19 cellular contexts compared by ENCODE assay signal in genomic region chr12:6526201-6526600, GRCh38. TPM values are rescaled to one million over a fixed set of nuclear protein-coding genes. Genes with fewer than 3 reads are reported as not detected.
DNase-seq lines count a peak whose midpoint lies in the region; ATAC-seq, FAIRE-seq and TF ChIP-seq lines count a peak whose summit lies in the region.
"Had no signal": no experiment of that assay in that cellular context is flagged by ENCODE, and none has a peak within 500 bp of the region (broad histone marks: within the 10 kb centered on the region; RNA-seq: fewer than 3 reads in every experiment).

No MANE protein-coding gene starts in this region.

- intact Hi-C loops in Caco-2 (cut with micrococcal nuclease; ENCODE audit: unreplicated experiment) (no loop called here), K562 (cut with micrococcal nuclease) (no loop called here), sigmoid colon (cut with DNase I) (no loop called here)

- TF ChIP-seq EP300 in K562 (IDR thresholded peaks at IDR 0.05; ENCODE audit: low read length) (no peak), sigmoid colon (IDR thresholded peaks at IDR 0.05) (no peak)

- peak overlapping the region; percentile 11 for H3K27ac Mint-ChIP-seq in activated CD4-positive, alpha-beta T cell treated with anti-CD3 and anti-CD28 coated beads, Interleukin-2, amount 10 ng/mL, durations not matched to agents 7 days and 5 days
- H3K27ac Mint-ChIP-seq in Caco-2 (ENCODE audit: unreplicated experiment): peak overlapping the region; percentile 89
- H3K27ac Mint-ChIP-seq in mesothelial cell of epicardium: peak overlapping the region; percentile 62
- H3K27ac Mint-ChIP-seq: B cell had no signal

- H3K9me1 ChIP-seq in K562 (ENCODE audit: control insufficient read depth, insufficient read depth, low read length): no peaks in the 10 kb centered on the region

- in situ Hi-C loops in K562 (cut with MboI): no loop called here

- no peak overlapping the region for H3K4me3 ChIP-seq in Caco-2 (ENCODE audit: low read depth, low read length)
- H3K4me3 ChIP-seq in K562: no peak overlapping the region
- H3K4me3 ChIP-seq in sigmoid colon: no peak overlapping the region

- H3K4me2 ChIP-seq in K562 (ENCODE audit: insufficient read depth, low read length): no peak overlapping the region

- H3K36me3 ChIP-seq in Caco-2 (ENCODE audit: control insufficient read depth, insufficient read depth, low read length) (peaks cover 25% of the 10 kb centered on the region), K562 (ENCODE audit: control insufficient read depth, insufficient read depth, low read length) (peaks cover 100% of the 10 kb centered on the region), sigmoid colon (peaks cover 26 to 98% (median 75%) of the 10 kb centered on the region in 4 donors)

- H3K4me1 ChIP-seq in Caco-2 (peaks cover 32% of the 10 kb centered on the region), K562 (replicated peaks in 1 of 2; ENCODE audit: control insufficient read depth in 2 of 2, insufficient read depth in 2 of 2, low read length in 2 of 2) (no peaks in the 10 kb centered on the region), sigmoid colon (no peaks in the 10 kb centered on the region)

- ATAC-seq in K562 (no peak), GM21381 (IDR thresholded peaks at IDR 0.05; ENCODE audit: unreplicated experiment) (no peak)

- H4K20me1 ChIP-seq in K562 (replicated peaks; ENCODE audit: control insufficient read depth, insufficient read depth, low read length): no peaks in the 10 kb centered on the region

- H3K9ac ChIP-seq in K562 (ENCODE audit: insufficient read depth in 1 of 2, low read depth in 2 of 2, low read length in 2 of 2): no peak overlapping the region; a peak in 1 of 4 replicates

- POLR2A ChIA-PET in activated CD4-positive, alpha-beta T cell treated with anti-CD3 and anti-CD28 coated beads, Interleukin-2, amount 10 ng/mL, durations not matched to agents 7 days and 5 days (lab: Charles Lee): interaction anchor here (0.5 to 1.0 kb wide), 2 partner anchors 8 to 22 kb away, joined by 3 to 4 read pairs; partner anchors contain the start of gene GAPDH
- POLR2A ChIA-PET in Caco-2 (lab: Charles Lee) (interaction anchor here (1.6 kb wide), 1 partner anchor 8 kb away, joined by 20 read pairs; the partner anchor contains the start of gene GAPDH), K562 (lab: Yijun Ruan, JAX) (interaction anchor here (0.6 to 0.7 kb wide), 3 partner anchors 20 to 102 kb away, joined by 3 read pairs; no protein-coding TSS in a partner anchor)

- H3K27ac ChIP-seq in K562 (ENCODE audit: extremely low read depth, low read depth, low read length) (no peak overlapping the region), sigmoid colon (no peak overlapping the region)

- TF ChIP-seq CTCF in Caco-2 (IDR thresholded peaks at IDR 0.05; ENCODE audit: insufficient read depth in 1 of 2, low read depth in 1 of 2, low read length in 1 of 2, severe bottlenecking in 1 of 2, unreplicated experiment in 1 of 2): no peak
- no peak for TF ChIP-seq CTCF in K562 (IDR thresholded peaks at IDR 0.05 in 2 of 3, conservative IDR thresholded peaks at IDR 0.05 in 1 of 3; ENCODE audit: insufficient read depth in 2 of 3, low read depth in 1 of 3, low read length in 3 of 3)
- no peak for TF ChIP-seq CTCF in mesothelial cell of epicardium (IDR thresholded peaks at IDR 0.05; ENCODE audit: unreplicated experiment)
- TF ChIP-seq CTCF in sigmoid colon (IDR thresholded peaks at IDR 0.05): no peak

- H3K9me3 Mint-ChIP-seq in activated CD4-positive, alpha-beta T cell treated with anti-CD3 and anti-CD28 coated beads, Interleukin-2, amount 10 ng/mL, durations not matched to agents 7 days and 5 days: no peaks in the 10 kb centered on the region
- H3K9me3 Mint-ChIP-seq in Caco-2 (ENCODE audit: unreplicated experiment): no peaks in the 10 kb centered on the region
- H3K9me3 Mint-ChIP-seq in mesothelial cell of epicardium: no peaks in the 10 kb centered on the region

- H3K4me1 Mint-ChIP-seq in activated CD4-positive, alpha-beta T cell treated with anti-CD3 and anti-CD28 coated beads, Interleukin-2, amount 10 ng/mL, durations not matched to agents 7 days and 5 days: peaks cover 2% of the 10 kb centered on the region
- H3K4me1 Mint-ChIP-seq in Caco-2 (ENCODE audit: low read depth, unreplicated experiment): peaks cover 36% of the 10 kb centered on the region
- H3K4me1 Mint-ChIP-seq in mesothelial cell of epicardium: peaks cover 48% of the 10 kb centered on the region
- H3K4me1 Mint-ChIP-seq: B cell had no signal

- TF ChIP-seq RAD21 in K562 (CRISPR knock-in tag; conservative IDR thresholded peaks at IDR 0.05 in 1 of 2, IDR thresholded peaks at IDR 0.05 in 1 of 2): no peak

- no peak overlapping the region for H2AFZ ChIP-seq in K562 (ENCODE audit: low read depth, low read length)

- no peak for DNase-seq in activated CD4-positive, alpha-beta T cell treated with anti-CD3 and anti-CD28 coated beads, Interleukin-2, amount 10 ng/mL, durations not matched to agents 7 days and 5 days
- DNase-seq in activated CD4-positive, alpha-beta T cell treated with anti-CD3 and anti-CD28 coated beads for 48 hours: no peak
- DNase-seq in Caco-2: no peak
- DNase-seq in K562 (ENCODE audit: extremely low read depth in 1 of 4, low spot score in 3 of 4): no peak
- no peak for DNase-seq in mesothelial cell of epicardium (ENCODE audit: low spot score in 2 of 2, unreplicated experiment in 2 of 2)
- no peak for DNase-seq in sigmoid colon
- DNase-seq in activated effector memory CD4-positive, alpha-beta T cell treated with anti-CD3 and anti-CD28 coated beads, Interleukin-2, amount 50 U/mL, for 16 hours: no peak
- DNase-seq: 8988T; COR-L47; HCEC 1CT; NCI-H1105; NCI-H1694; NCI-H2081 treated with DMSO at 0.1 percent for 48 hours; NCI-H748 treated with DMSO at 0.1 percent for 48 hours; NK-92 treated with Interleukin-12 subunit alpha and Interleukin-12 subunit beta, amount 100 ng/mL, for 24 hours; Right ventricle myocardium superior had no signal

- BruUV-seq in Caco-2 (replicated peaks; lab: Mats Ljungman, UMichigan) (TSS peak; percentile 19), K562 (replicated peaks; lab: Mats Ljungman, UMichigan) (TSS peak; percentile 19)

- H3K4me3 Mint-ChIP-seq in activated CD4-positive, alpha-beta T cell treated with anti-CD3 and anti-CD28 coated beads, Interleukin-2, amount 10 ng/mL, durations not matched to agents 7 days and 5 days: no peak overlapping the region
- H3K4me3 Mint-ChIP-seq in Caco-2 (ENCODE audit: unreplicated experiment) (no peak overlapping the region), mesothelial cell of epicardium (no peak overlapping the region)
- H3K4me3 Mint-ChIP-seq: B cell had no signal

- H3K9me3 ChIP-seq in Caco-2 (no peaks in the 10 kb centered on the region), K562 (replicated peaks; ENCODE audit: control insufficient read depth, insufficient read depth, low read depth, low read length) (no peaks in the 10 kb centered on the region), sigmoid colon (no peaks in the 10 kb centered on the region)

- no peaks in the 10 kb centered on the region for H3K27me3 ChIP-seq in Caco-2 (replicated peaks; ENCODE audit: control insufficient read depth, insufficient read depth, low read length)
- no peaks in the 10 kb centered on the region for H3K27me3 ChIP-seq in K562 (ENCODE audit: control insufficient read depth in 2 of 2, insufficient read depth in 2 of 2, low read length in 2 of 2)
- no peaks in the 10 kb centered on the region for H3K27me3 ChIP-seq in sigmoid colon

- H3K27me3 Mint-ChIP-seq in activated CD4-positive, alpha-beta T cell treated with anti-CD3 and anti-CD28 coated beads, Interleukin-2, amount 10 ng/mL, durations not matched to agents 7 days and 5 days: no peaks in the 10 kb centered on the region
- H3K27me3 Mint-ChIP-seq in Caco-2 (ENCODE audit: insufficient read depth, unreplicated experiment): no peaks in the 10 kb centered on the region
- no peaks in the 10 kb centered on the region for H3K27me3 Mint-ChIP-seq in mesothelial cell of epicardium (ENCODE audit: low read depth)
- H3K27me3 Mint-ChIP-seq: B cell had no signal

- CTCF ChIA-PET in activated CD4-positive, alpha-beta T cell treated with anti-CD3 and anti-CD28 coated beads, Interleukin-2, amount 10 ng/mL, durations not matched to agents 7 days and 5 days (lab: Charles Lee): interaction anchor here (1.1 to 2.0 kb wide), 2 partner anchors 12 to 28 kb away, joined by 3 to 5 read pairs; no protein-coding TSS in a partner anchor
- CTCF ChIA-PET in Caco-2 (lab: Charles Lee): interaction anchor here (1.1 to 1.8 kb wide), 2 partner anchors 11 to 38 kb away, joined by 5 to 6 read pairs; no protein-coding TSS in a partner anchor
- CTCF ChIA-PET in K562 (lab: Yijun Ruan, JAX; ENCODE audit: low intra/inter-chr PET ratio): no interaction called here

- peaks cover 90% of the 10 kb centered on the region for H3K36me3 Mint-ChIP-seq in activated CD4-positive, alpha-beta T cell treated with anti-CD3 and anti-CD28 coated beads, Interleukin-2, amount 10 ng/mL, durations not matched to agents 7 days and 5 days (ENCODE audit: low read depth)
- H3K36me3 Mint-ChIP-seq in Caco-2 (ENCODE audit: insufficient read depth, unreplicated experiment) (peaks cover 100% of the 10 kb centered on the region), mesothelial cell of epicardium (peaks cover 56% of the 10 kb centered on the region)

- H3K79me2 ChIP-seq in K562 (ENCODE audit: control insufficient read depth, insufficient read depth, low read length): no peaks in the 10 kb centered on the region

- no peak for TF ChIP-seq POLR2A in K562 (conservative IDR thresholded peaks at IDR 0.05)
- no peak for TF ChIP-seq POLR2A in sigmoid colon (IDR thresholded peaks at IDR 0.05)

- FAIRE-seq in K562 (lab: Jason Lieb, UNC): no peak
- FAIRE-seq: G401.6 had no signal

- WGBS in K562 (ENCODE audit: insufficient coverage, low coverage, missing lambda C conversion rate): 94% methylated on average over 3 of the region's 7 CpGs
- 96% methylated on average over 7 of the region's 7 CpGs for WGBS in sigmoid colon, 2 donors

RNA-seq across cellular contexts. Expression of gene GAPDH, which starts 8.1 kb away (rescaled TPM):
- 1,000 to 10,000 TPM; 4,459 to 4,958 TPM for total RNA-seq in activated CD4-positive, alpha-beta T cell treated with anti-CD3 and anti-CD28 coated beads, Interleukin-2, amount 10 ng/mL, durations not matched to agents 7 days and 5 days
- total RNA-seq in Caco-2 (2022) (4,975 and 5,337 TPM in 2 replicates), K562 (2014; rRNA removed) (3,419 and 4,659 TPM in 2 replicates), K562 (2014; rRNA removed; fragmentation: Illumina TruSeq; extraction: Trizol) (1,716 and 2,206 TPM in 2 replicates), K562 (2015; rRNA removed; fragmentation: Illumina TruSeq; extraction: Trizol) (2,578 and 2,581 TPM in 2 replicates), K562 (2021) (2,702 and 2,817 TPM in 2 replicates), mesothelial cell of epicardium (2,078 to 2,104 TPM (median 2,089 TPM) in 3 replicates), sigmoid colon (1,000 to 10,000 TPM; 1,653 to 2,501 (median 2,098) TPM)
- total RNA-seq in K562 (2011; cell fraction: chromatin; rRNA removed; ENCODE audit: low replicate concordance): 324 and 835 TPM in 2 replicates
- 1,325 and 1,372 TPM in 2 replicates for total RNA-seq in K562 (2011; cell fraction: nucleolus; rRNA removed)
- total RNA-seq in K562 (2011; cell fraction: nucleoplasm; rRNA removed): 1,230 and 2,004 TPM in 2 replicates
- polyA plus RNA-seq in K562 (2011; rRNA removed) (6,793 and 8,605 TPM in 2 replicates), K562 (2014; fragmentation: Illumina TruSeq; extraction: Trizol) (5,553 and 5,658 TPM in 2 replicates), K562 (2014; fragmentation: Nextera tagmentation; extraction: Ambion mirVana) (1,000 to 10,000 TPM; 5,813 to 6,029 TPM), K562 (2014; rRNA removed) (3,855 and 4,217 TPM in 2 replicates), sigmoid colon (1,000 to 10,000 TPM; 2,564 to 3,219 (median 3,101) TPM)
- 11,989 and 13,919 TPM in 2 replicates for polyA plus RNA-seq in K562 (2011; cell fraction: cytosol; rRNA removed)
- 3,294 and 3,587 TPM in 2 replicates for polyA plus RNA-seq in K562 (2011; cell fraction: nucleus; rRNA removed)
- polyA plus RNA-seq in K562 (2012): 3,686 and 3,892 TPM in 2 replicates
- 4,964 and 5,506 TPM in 2 replicates for polyA minus RNA-seq in K562 (2011; rRNA and poly(A)+ RNA removed)
- 4,077 and 4,335 TPM in 2 replicates for polyA minus RNA-seq in K562 (2011; cell fraction: cytosol; rRNA and poly(A)+ RNA removed)
- polyA minus RNA-seq in K562 (2011; cell fraction: nucleus; rRNA and poly(A)+ RNA removed): 565 and 1,075 TPM in 2 replicates

RNA-seq across cellular contexts. Expression of gene IFFO1, which starts 29.6 kb away (rescaled TPM):
- 10 to 100 TPM; 28.3 to 30.4 TPM for total RNA-seq in activated CD4-positive, alpha-beta T cell treated with anti-CD3 and anti-CD28 coated beads, Interleukin-2, amount 10 ng/mL, durations not matched to agents 7 days and 5 days
- total RNA-seq in Caco-2 (2022): 0.48 and 0.53 TPM in 2 replicates
- 0.42 and 0.76 TPM in 2 replicates for total RNA-seq in K562 (2011; cell fraction: chromatin; rRNA removed; ENCODE audit: low replicate concordance)
- 0.66 and 0.83 TPM in 2 replicates for total RNA-seq in K562 (2011; cell fraction: nucleolus; rRNA removed)
- total RNA-seq in K562 (2011; cell fraction: nucleoplasm; rRNA removed): 0.23 and 0.37 TPM in 2 replicates
- total RNA-seq in K562 (2014; rRNA removed): not detected in 2 replicates
- not detected in 2 replicates for total RNA-seq in K562 (2014; rRNA removed; fragmentation: Illumina TruSeq; extraction: Trizol)
- total RNA-seq in K562 (2015; rRNA removed; fragmentation: Illumina TruSeq; extraction: Trizol): 0.08 TPM in 1 of 2 replicates, not detected in the other
- total RNA-seq in K562 (2021): 0.09 and 0.20 TPM in 2 replicates
- polyA plus RNA-seq in K562 (2011; rRNA removed): 0.10 and 0.12 TPM in 2 replicates
- polyA plus RNA-seq in K562 (2011; cell fraction: cytosol; rRNA removed): 0.09 and 0.15 TPM in 2 replicates
- polyA plus RNA-seq in K562 (2011; cell fraction: nucleus; rRNA removed): 0.18 and 0.32 TPM in 2 replicates
- polyA plus RNA-seq in K562 (2012): 0.04 and 0.10 TPM in 2 replicates
- not detected in 2 replicates for polyA plus RNA-seq in K562 (2014; fragmentation: Illumina TruSeq; extraction: Trizol)
- not detected for polyA plus RNA-seq in K562 (2014; fragmentation: Nextera tagmentation; extraction: Ambion mirVana)
- 0.03 TPM in 1 of 2 replicates, not detected in the other for polyA plus RNA-seq in K562 (2014; rRNA removed)
- polyA minus RNA-seq in K562 (2011; rRNA and poly(A)+ RNA removed): 0.11 TPM in 1 of 2 replicates, not detected in the other
- not detected in 2 replicates for polyA minus RNA-seq in K562 (2011; cell fraction: cytosol; rRNA and poly(A)+ RNA removed)
- 0.11 and 0.27 TPM in 2 replicates for polyA minus RNA-seq in K562 (2011; cell fraction: nucleus; rRNA and poly(A)+ RNA removed)
- total RNA-seq in mesothelial cell of epicardium: 14.8 to 16.1 TPM (median 14.8 TPM) in 3 replicates
- total RNA-seq in sigmoid colon: 10 to 100 TPM; 15.3 to 34.3 (median 22.7) TPM
- polyA plus RNA-seq in sigmoid colon: 10 to 100 TPM in 1 of 3 donors, 1 to 10 TPM in 2; 1.8 to 14.0 (median 4.2) TPM

RNA-seq across cellular contexts. Expression of gene NCAPD2, which starts 32.3 kb away (rescaled TPM):
- total RNA-seq in activated CD4-positive, alpha-beta T cell treated with anti-CD3 and anti-CD28 coated beads, Interleukin-2, amount 10 ng/mL, durations not matched to agents 7 days and 5 days: 100 to 1,000 TPM; 191 to 202 TPM
- 204 and 218 TPM in 2 replicates for total RNA-seq in Caco-2 (2022)
- total RNA-seq in K562 (2011; cell fraction: chromatin; rRNA removed; ENCODE audit: low replicate concordance): 180 and 234 TPM in 2 replicates
- 123 and 141 TPM in 2 replicates for total RNA-seq in K562 (2011; cell fraction: nucleolus; rRNA removed)
- 94.7 and 123 TPM in 2 replicates for total RNA-seq in K562 (2011; cell fraction: nucleoplasm; rRNA removed)
- total RNA-seq in K562 (2014; rRNA removed): 88.9 and 90.9 TPM in 2 replicates
- 58.6 and 59.8 TPM in 2 replicates for total RNA-seq in K562 (2014; rRNA removed; fragmentation: Illumina TruSeq; extraction: Trizol)
- 50.6 and 55.1 TPM in 2 replicates for total RNA-seq in K562 (2015; rRNA removed; fragmentation: Illumina TruSeq; extraction: Trizol)
- total RNA-seq in K562 (2021): 66.6 and 79.3 TPM in 2 replicates
- polyA plus RNA-seq in K562 (2011; rRNA removed): 68.3 and 88.8 TPM in 2 replicates
- polyA plus RNA-seq in K562 (2011; cell fraction: cytosol; rRNA removed): 70.4 and 83.4 TPM in 2 replicates
- 111 and 114 TPM in 2 replicates for polyA plus RNA-seq in K562 (2011; cell fraction: nucleus; rRNA removed)
- 67.4 and 77.6 TPM in 2 replicates for polyA plus RNA-seq in K562 (2012)
- polyA plus RNA-seq in K562 (2014; fragmentation: Illumina TruSeq; extraction: Trizol): 93.7 and 95.4 TPM in 2 replicates
- polyA plus RNA-seq in K562 (2014; fragmentation: Nextera tagmentation; extraction: Ambion mirVana): 10 to 100 TPM; 16.9 to 35.5 TPM
- polyA plus RNA-seq in K562 (2014; rRNA removed): 55.3 and 70.9 TPM in 2 replicates
- polyA minus RNA-seq in K562 (2011; rRNA and poly(A)+ RNA removed): 103 and 106 TPM in 2 replicates
- polyA minus RNA-seq in K562 (2011; cell fraction: cytosol; rRNA and poly(A)+ RNA removed): 93.9 and 94.0 TPM in 2 replicates
- polyA minus RNA-seq in K562 (2011; cell fraction: nucleus; rRNA and poly(A)+ RNA removed): 52.2 and 80.1 TPM in 2 replicates
- 56.3 to 62.6 TPM (median 57.1 TPM) in 3 replicates for total RNA-seq in mesothelial cell of epicardium
- total RNA-seq in sigmoid colon: 10 to 100 TPM; 11.8 to 89.5 (median 12.6) TPM
- polyA plus RNA-seq in sigmoid colon: 10 to 100 TPM in 2 of 3 donors, 1 to 10 TPM in 1; 9.0 to 35.8 (median 13.6) TPM

RNA-seq across cellular contexts. Expression of gene MRPL51, which starts 33.1 kb away (rescaled TPM):
- 100 to 1,000 TPM; 212 to 241 TPM for total RNA-seq in activated CD4-positive, alpha-beta T cell treated with anti-CD3 and anti-CD28 coated beads, Interleukin-2, amount 10 ng/mL, durations not matched to agents 7 days and 5 days
- 448 and 456 TPM in 2 replicates for total RNA-seq in Caco-2 (2022)
- total RNA-seq in K562 (2011; cell fraction: chromatin; rRNA removed; ENCODE audit: low replicate concordance): 10.4 and 15.7 TPM in 2 replicates
- total RNA-seq in K562 (2011; cell fraction: nucleolus; rRNA removed): 12.9 and 13.3 TPM in 2 replicates
- 14.3 and 21.4 TPM in 2 replicates for total RNA-seq in K562 (2011; cell fraction: nucleoplasm; rRNA removed)
- total RNA-seq in K562 (2014; rRNA removed): 135 and 152 TPM in 2 replicates
- 254 and 288 TPM in 2 replicates for total RNA-seq in K562 (2014; rRNA removed; fragmentation: Illumina TruSeq; extraction: Trizol)
- total RNA-seq in K562 (2015; rRNA removed; fragmentation: Illumina TruSeq; extraction: Trizol): 177 and 199 TPM in 2 replicates
- total RNA-seq in K562 (2021): 205 and 208 TPM in 2 replicates
- 87.9 and 127 TPM in 2 replicates for polyA plus RNA-seq in K562 (2011; rRNA removed)
- polyA plus RNA-seq in K562 (2011; cell fraction: cytosol; rRNA removed): 56.4 and 93.3 TPM in 2 replicates
- polyA plus RNA-seq in K562 (2011; cell fraction: nucleus; rRNA removed): 27.8 and 39.6 TPM in 2 replicates
- 103 and 291 TPM in 2 replicates for polyA plus RNA-seq in K562 (2012)
- polyA plus RNA-seq in K562 (2014; fragmentation: Illumina TruSeq; extraction: Trizol): 198 and 214 TPM in 2 replicates
- 100 to 1,000 TPM; 669 to 727 TPM for polyA plus RNA-seq in K562 (2014; fragmentation: Nextera tagmentation; extraction: Ambion mirVana)
- 220 and 267 TPM in 2 replicates for polyA plus RNA-seq in K562 (2014; rRNA removed)
- polyA minus RNA-seq in K562 (2011; rRNA and poly(A)+ RNA removed): 38.3 and 43.0 TPM in 2 replicates
- 21.7 and 23.6 TPM in 2 replicates for polyA minus RNA-seq in K562 (2011; cell fraction: cytosol; rRNA and poly(A)+ RNA removed)
- polyA minus RNA-seq in K562 (2011; cell fraction: nucleus; rRNA and poly(A)+ RNA removed): 6.9 and 14.4 TPM in 2 replicates
- 137 to 148 TPM (median 145 TPM) in 3 replicates for total RNA-seq in mesothelial cell of epicardium
- 100 to 1,000 TPM in 2 of 4 donors, 10 to 100 TPM in 2; 52.9 to 113 (median 92.1) TPM for total RNA-seq in sigmoid colon
- 100 to 1,000 TPM; 119 to 142 (median 135) TPM for polyA plus RNA-seq in sigmoid colon

RNA-seq across cellular contexts. Expression of gene NOP2, which starts 41.9 kb away (rescaled TPM):
- 10 to 100 TPM; 74.1 to 76.4 TPM for total RNA-seq in activated CD4-positive, alpha-beta T cell treated with anti-CD3 and anti-CD28 coated beads, Interleukin-2, amount 10 ng/mL, durations not matched to agents 7 days and 5 days
- total RNA-seq in Caco-2 (2022) (145 and 157 TPM in 2 replicates), K562 (2014; rRNA removed) (55.4 and 70.8 TPM in 2 replicates), K562 (2014; rRNA removed; fragmentation: Illumina TruSeq; extraction: Trizol) (53.2 and 54.4 TPM in 2 replicates), K562 (2015; rRNA removed; fragmentation: Illumina TruSeq; extraction: Trizol) (60.6 and 61.9 TPM in 2 replicates), K562 (2021) (77.2 and 77.6 TPM in 2 replicates), mesothelial cell of epicardium (51.8 to 58.6 TPM (median 56.6 TPM) in 3 replicates), sigmoid colon (10 to 100 TPM in 3 of 4 donors, 1 to 10 TPM in 1; 6.1 to 30.1 (median 23.2) TPM)
- 199 and 304 TPM in 2 replicates for total RNA-seq in K562 (2011; cell fraction: chromatin; rRNA removed; ENCODE audit: low replicate concordance)
- total RNA-seq in K562 (2011; cell fraction: nucleolus; rRNA removed): 156 and 172 TPM in 2 replicates
- 135 and 147 TPM in 2 replicates for total RNA-seq in K562 (2011; cell fraction: nucleoplasm; rRNA removed)
- polyA plus RNA-seq in K562 (2011; rRNA removed) (74.7 and 93.6 TPM in 2 replicates), K562 (2014; fragmentation: Illumina TruSeq; extraction: Trizol) (67.5 and 97.7 TPM in 2 replicates), K562 (2014; fragmentation: Nextera tagmentation; extraction: Ambion mirVana) (10 to 100 TPM; 19.0 to 37.2 TPM), K562 (2014; rRNA removed) (86.3 and 92.2 TPM in 2 replicates), sigmoid colon (10 to 100 TPM in 1 of 3 donors, 1 to 10 TPM in 2; 6.2 to 39.2 (median 7.8) TPM)
- polyA plus RNA-seq in K562 (2011; cell fraction: cytosol; rRNA removed): 29.0 and 33.7 TPM in 2 replicates
- polyA plus RNA-seq in K562 (2011; cell fraction: nucleus; rRNA removed): 248 and 319 TPM in 2 replicates
- 37.5 and 55.6 TPM in 2 replicates for polyA plus RNA-seq in K562 (2012)
- polyA minus RNA-seq in K562 (2011; rRNA and poly(A)+ RNA removed): 32.7 and 42.8 TPM in 2 replicates
- 26.4 and 38.0 TPM in 2 replicates for polyA minus RNA-seq in K562 (2011; cell fraction: cytosol; rRNA and poly(A)+ RNA removed)
- polyA minus RNA-seq in K562 (2011; cell fraction: nucleus; rRNA and poly(A)+ RNA removed): 40.7 and 56.9 TPM in 2 replicates

Comparison
In these comparisons a context has a peak if more than half of its experiments do, and no peak if none do; other contexts are left out.
1. H3K27ac Mint-ChIP-seq: peak in every context shown above with its lines; median percentile 89 in Caco-2; 62 in mesothelial cell of epicardium; 11 in activated CD4-positive, alpha-beta T cell treated with anti-CD3 and anti-CD28 coated beads, Interleukin-2, amount 10 ng/mL, durations not matched to agents 7 days and 5 days.